In genomic region chr11:67271548-67272284, GRCh38 we compare ENCODE assay signal across 8 cellular contexts. TPM values are rescaled to one million over a fixed set of nuclear protein-coding genes. Genes with fewer than 3 reads are reported as not detected.
DNase-seq lines count a peak whose midpoint lies in the region; ATAC-seq and TF ChIP-seq lines count a peak whose summit lies in the region.

No MANE protein-coding gene starts in this region.

- peaks cover 0 to 6% of the 10 kb centered on the region in 2 donors for H3K36me3 ChIP-seq in gastrocnemius medialis

- peak overlapping the region; percentile 97 to 98 for H3K27ac Mint-ChIP-seq in T-cell

- CTCF ChIA-PET in T-cell (lab: Charles Lee) = interaction anchor here in 1 of 2 donors (1.1 to 1.6 kb wide), 4 partner anchors 9 to 80 kb away, joined by 3 to 9 read pairs (median 4); no protein-coding TSS in a partner anchor

- peaks cover 91 to 97% of the 10 kb centered on the region in 2 donors for H3K4me1 ChIP-seq in gastrocnemius medialis

- peaks cover 31% of the 10 kb centered on the region for H3K36me3 Mint-ChIP-seq in T-cell

- in situ Hi-C loops in gastrocnemius medialis (cut with MboI; ENCODE audit: low sequenced_read_pairs in 4 of 4) = no loop called here

- TF ChIP-seq CTCF in GM12865 (IDR thresholded peaks at IDR 0.05; ENCODE audit: insufficient read depth, low read depth, low read length, missing control alignments) = no peak
- no peak for TF ChIP-seq CTCF in dorsolateral prefrontal cortex (IDR thresholded peaks at IDR 0.05 in 54 of 56, conservative IDR thresholded peaks at IDR 0.05 in 2 of 56; ENCODE audit: low read depth in 1 of 56, partially characterized antibody in 56 of 56)
- no peak for TF ChIP-seq CTCF in gastrocnemius medialis (IDR thresholded peaks at IDR 0.05 in 4 of 5, conservative IDR thresholded peaks at IDR 0.05 in 1 of 5)

- H3K9me3 ChIP-seq in gastrocnemius medialis = no peaks in the 10 kb centered on the region

- peak overlapping the region in 55 of 59 donors; percentile 17 to 95 (median 82) for H3K27ac ChIP-seq in dorsolateral prefrontal cortex
- peak overlapping the region; percentile 47 to 89 (median 83) for H3K27ac ChIP-seq in gastrocnemius medialis

- no peaks in the 10 kb centered on the region for H3K27me3 ChIP-seq in dorsolateral prefrontal cortex
- H3K27me3 ChIP-seq in gastrocnemius medialis = no peaks in the 10 kb centered on the region

- TF ChIP-seq POLR2A in gastrocnemius medialis (IDR thresholded peaks at IDR 0.05) = no peak

- H3K27me3 Mint-ChIP-seq in T-cell = no peaks in the 10 kb centered on the region

- H3K9me3 Mint-ChIP-seq in T-cell = no peaks in the 10 kb centered on the region

- peak; percentile 69 for DNase-seq in GM12865 (ENCODE audit: low read depth)
- peak in 27 of 34 experiments; percentile 27 to 62 (median 50) for DNase-seq in T-cell
- DNase-seq in dorsolateral prefrontal cortex = peak in 7 of 10 donors; percentile 3 to 50 (median 33)
- DNase-seq in gastrocnemius medialis = peak in 1 of 2 donors; percentile 65
- DNase-seq in NCI-H524 (lab: John Stamatoyannopoulos, UW) = no peak
- DNase-seq in iPS-NIHi7 (ENCODE audit: extremely low spot score) = no peak
- DNase-seq in NCI-H2196 (lab: John Stamatoyannopoulos, UW; ENCODE audit: unreplicated experiment) = no peak

- ATAC-seq in T-cell (replicated peaks in 1 of 4) (peak; percentile 34 to 56 (median 40)), gastrocnemius medialis (peak in 1 of 2 donors; percentile 48), GM18502 (IDR thresholded peaks at IDR 0.05; ENCODE audit: poor library complexity, unreplicated experiment) (no peak)

- H3K4me1 Mint-ChIP-seq in T-cell = peaks cover 72 to 95% (median 81%) of the 10 kb centered on the region in 3 donors

- intact Hi-C loops in dorsolateral prefrontal cortex (cut with DNase I) (no loop called here), gastrocnemius medialis (cut with DNase I; ENCODE audit: low total_unique reads) (no loop called here)

- H3K4me3 Mint-ChIP-seq in T-cell = peak overlapping the region; percentile 96 to 99 (median 98)

- H3K4me3 ChIP-seq in GM12865 (ENCODE audit: low read depth, low read length) (peak overlapping the region; percentile 88), dorsolateral prefrontal cortex (peak overlapping the region in 29 of 59 donors; percentile 1 to 98 (median 82)), gastrocnemius medialis (no peak overlapping the region)

- POLR2A ChIA-PET in T-cell (lab: Charles Lee) = interaction anchor here in 1 of 2 donors (0.6 to 1.0 kb wide), 3 partner anchors 46 to 654 kb away, joined by 3 to 16 read pairs (median 3); no protein-coding TSS in a partner anchor

RNA-seq across cellular contexts. Expression of gene GRK2, which starts 5.4 kb away (rescaled TPM):
- total RNA-seq in T-cell = 100 to 1,000 TPM; 267 to 394 (median 382) TPM
- 100 to 1,000 TPM in 93 of 120 experiments, 10 to 100 TPM in 27; 63.9 to 144 (median 111) TPM for total RNA-seq in dorsolateral prefrontal cortex
- 10 to 100 TPM; 40.2 to 79.8 (median 68.4) TPM for total RNA-seq in gastrocnemius medialis

RNA-seq across cellular contexts. Expression of gene ANKRD13D, which starts 17.4 kb away (rescaled TPM):
- total RNA-seq in T-cell (100 to 1,000 TPM; 150 to 249 (median 237) TPM), dorsolateral prefrontal cortex (100 to 1,000 TPM in 5 of 120 experiments, 10 to 100 TPM in 115; 54.5 to 110 (median 77.3) TPM), gastrocnemius medialis (10 to 100 TPM in 1 of 4 donors, 1 to 10 TPM in 3; 5.8 to 10.6 (median 9.7) TPM)

RNA-seq across cellular contexts. Expression of gene SSH3, which starts 31.6 kb away (rescaled TPM):
- 10 to 100 TPM; 11.5 to 30.9 (median 26.7) TPM for total RNA-seq in T-cell
- total RNA-seq in dorsolateral prefrontal cortex = 10 to 100 TPM; 15.0 to 46.9 (median 26.2) TPM
- 10 to 100 TPM in 2 of 4 donors, 1 to 10 TPM in 2; 7.9 to 16.3 (median 11.9) TPM for total RNA-seq in gastrocnemius medialis

Comparison
In these comparisons a context has a peak if more than half of its experiments do, and no peak if none do; other contexts are left out.
1. DNase-seq: peak in GM12865 (single experiment), T-cell (27 of 34) and dorsolateral prefrontal cortex (7 of 10); none in NCI-H524 (0 of 2), iPS-NIHi7 (single experiment) and NCI-H2196 (single experiment).
2. RNA of gene ANKRD13D, which starts 17.4 kb away (total RNA-seq): 150 to 249 TPM in T-cell and 54.5 to 110 TPM in dorsolateral prefrontal cortex; 5.8 to 10.6 TPM in gastrocnemius medialis; every median in the first group is over 4 times any median in the second.